ENCODE assay signal across 24 cellular contexts in the genomic region with DNA sequence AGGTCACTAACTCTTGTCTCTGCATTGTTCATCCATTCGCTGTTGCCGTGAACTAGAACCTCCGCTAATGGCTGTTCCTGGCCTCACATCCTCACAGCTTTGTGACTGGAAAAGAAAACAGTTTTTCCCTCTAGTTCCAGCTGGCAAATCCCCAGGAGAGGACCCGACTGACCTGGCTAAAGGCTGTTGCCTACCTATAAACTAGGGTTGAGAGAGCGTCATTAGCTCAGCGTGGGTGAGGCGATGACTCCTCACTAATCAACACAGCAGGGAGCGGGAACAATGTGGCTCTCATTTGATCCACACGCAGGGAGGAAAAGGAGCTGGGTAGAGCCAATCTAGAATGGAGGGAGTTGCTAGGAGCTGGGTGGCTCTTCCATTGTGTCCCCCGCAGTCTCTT.
DNase-seq lines count a peak whose midpoint lies in the region; ATAC-seq and TF ChIP-seq lines count a peak whose summit lies in the region.
"Had no signal": no experiment of that assay in that cellular context is flagged by ENCODE, and none has a peak within 500 bp of the region (broad histone marks: within the 10 kb centered on the region; RNA-seq: fewer than 3 reads in every experiment).

No MANE protein-coding gene starts in this region.

- in situ Hi-C loops in transverse colon (cut with MboI; ENCODE audit: low pct_ligation_motif_present in 1 of 4, low pct_unique_long_range_greater_than_20kb in 1 of 4, low sequenced_read_pairs in 3 of 4), result no loop called here

- TF ChIP-seq EP300 in transverse colon (IDR thresholded peaks at IDR 0.05; ENCODE audit: low read depth), result no peak

- no peak for TF ChIP-seq POLR2A in esophagus squamous epithelium (IDR thresholded peaks at IDR 0.05)
- TF ChIP-seq POLR2A in transverse colon (IDR thresholded peaks at IDR 0.05), result no peak

- H3K4me3 ChIP-seq in RWPE2 (ENCODE audit: severe bottlenecking) (no peak overlapping the region), esophagus squamous epithelium (no peak overlapping the region), transverse colon (no peak overlapping the region)
- H3K4me3 ChIP-seq: gastrocnemius medialis, lower lobe of right lung, PC-9, psoas muscle had no signal

- ATAC-seq in RWPE2 (ENCODE audit: low read depth), result no peak
- ATAC-seq in HG03457 (IDR thresholded peaks at IDR 0.05; ENCODE audit: unreplicated experiment), result no peak
- ATAC-seq: gastrocnemius medialis; lower lobe of right lung; natural killer cell treated with Interleukin-12 subunit alpha and Interleukin-12 subunit beta and Interleukin-15 and Interleukin-18, amount 100 ng/mL, for 72 hours; psoas muscle had no signal

- 32 to 46% methylated on average over 10 of the region's 10 CpGs for WGBS in esophagus squamous epithelium, 2 donors
- 79 to 100% methylated on average over 2 to 10 of the region's 10 CpGs for WGBS in transverse colon (ENCODE audit: low coverage in 1 of 2), 2 donors

- H3K4me1 ChIP-seq in RWPE2 (ENCODE audit: insufficient read depth, poor library complexity, severe bottlenecking), result peaks cover 7% of the 10 kb centered on the region
- H3K4me1 ChIP-seq in esophagus squamous epithelium, result peaks cover 0 to 82% (median 8%) of the 10 kb centered on the region in 3 donors
- H3K4me1 ChIP-seq in transverse colon, result no peaks in the 10 kb centered on the region
- H3K4me1 ChIP-seq: gastrocnemius medialis, psoas muscle had no signal

- H3K27me3 ChIP-seq in RWPE2 (ENCODE audit: insufficient read depth, poor library complexity, severe bottlenecking), result no peaks in the 10 kb centered on the region
- H3K27me3 ChIP-seq in esophagus squamous epithelium, result peaks cover 0 to 31% (median 0%) of the 10 kb centered on the region in 4 donors
- H3K27me3 ChIP-seq in transverse colon, result peaks cover 8% of the 10 kb centered on the region
- H3K27me3 ChIP-seq: gastrocnemius medialis had no signal

- intact Hi-C loops in esophagus squamous epithelium (cut with DNase I), result loop anchor here (5.0 kb wide), 1 partner anchor 284 kb away; the partner anchor contains the start of gene IRX5
- intact Hi-C loops in transverse colon (cut with DNase I; ENCODE audit: low total_unique reads), result no loop called here

- H3K27ac ChIP-seq in RWPE2 (ENCODE audit: poor library complexity, severe bottlenecking) (peak overlapping the region; percentile 57), esophagus squamous epithelium (peak overlapping the region; percentile 61 to 77 (median 70)), transverse colon (no peak overlapping the region)
- H3K27ac ChIP-seq: gastrocnemius medialis, lower lobe of right lung, PC-9, psoas muscle had no signal

- no peaks in the 10 kb centered on the region for H3K36me3 ChIP-seq in RWPE2 (ENCODE audit: low read depth)
- H3K36me3 ChIP-seq in esophagus squamous epithelium, result no peaks in the 10 kb centered on the region
- no peaks in the 10 kb centered on the region for H3K36me3 ChIP-seq in transverse colon
- H3K36me3 ChIP-seq: gastrocnemius medialis, lower lobe of right lung had no signal

- TF ChIP-seq CTCF in RWPE2 (IDR thresholded peaks at IDR 0.05; ENCODE audit: poor library complexity, severe bottlenecking) (no peak), esophagus squamous epithelium (IDR thresholded peaks at IDR 0.05) (no peak), transverse colon (IDR thresholded peaks at IDR 0.05) (no peak)

- DNase-seq in NCI-H2227 (lab: John Stamatoyannopoulos, UW; ENCODE audit: unreplicated experiment) (peak; percentile 24), NCI-H2227 treated with DMSO at 0.1 percent for 48 hours (lab: John Stamatoyannopoulos, UW) (no peak), RWPE2 (ENCODE audit: low spot score) (no peak), esophagus squamous epithelium (lab: John Stamatoyannopoulos, UW) (no peak), LoVo (ENCODE audit: low spot score) (no peak), transverse colon (no peak), dedifferentiated amniotic fluid mesenchymal stem cell (ENCODE audit: extremely low spot score) (no peak)
- DNase-seq: 8988T; activated CD4-positive, alpha-beta memory T cell treated with anti-CD3 and anti-CD28 coated beads, Interleukin-2, amount 10 ng/mL, durations not matched to agents 7 days and 5 days; activated CD8-positive, alpha-beta memory T cell treated with anti-CD3 and anti-CD28 coated beads, Interleukin-2, amount 50 U/mL, for 4 hours; activated naive CD4-positive, alpha-beta T cell treated with Interleukin-2 at 50 U/mL for 16 hours; dermis blood vessel endothelial cell; gastrocnemius medialis; lower lobe of right lung; NCI-H1694; NCI-H2171; NCI-H510A treated with DMSO at 0.1 percent for 48 hours; PC-9; psoas muscle; Right ventricle myocardium superior; stimulated activated CD4-positive, alpha-beta T cell treated with anti-CD3 and anti-CD28 coated beads, Interleukin-4, amount 100 ng/mL, for 24 hours; trophoblast cell had no signal

- H3K9me3 ChIP-seq in RWPE2 (ENCODE audit: severe bottlenecking), result no peaks in the 10 kb centered on the region
- H3K9me3 ChIP-seq in esophagus squamous epithelium, result no peaks in the 10 kb centered on the region
- no peaks in the 10 kb centered on the region for H3K9me3 ChIP-seq in transverse colon
- H3K9me3 ChIP-seq: gastrocnemius medialis, lower lobe of right lung, psoas muscle had no signal

Comparison
In these comparisons a context has a peak if more than half of its experiments do, and no peak if none do; other contexts are left out.
1. H3K27ac ChIP-seq: peak in RWPE2 (single experiment) and esophagus squamous epithelium (4 of 4); none in transverse colon (0 of 4).